9 cellular contexts compared by ENCODE assay signal in genomic region chr11:5473921-5474320, GRCh38. TPM values are rescaled to one million over a fixed set of nuclear protein-coding genes. Genes with fewer than 3 reads are reported as not detected.
"Had no signal": no experiment of that assay in that cellular context is flagged by ENCODE, and none has a peak within 500 bp of the region (broad histone marks: within the 10 kb centered on the region; RNA-seq: fewer than 3 reads in every experiment).

No MANE protein-coding gene starts in this region.

- H3K4me3 ChIP-seq: GM23248 had no signal

- H3K4me2 ChIP-seq: KMS-11 had no signal

- H3K27ac ChIP-seq: GM23248, KMS-11 had no signal

- DNase-seq: GM23248, GOT3, H9, HCEC 1CT, KBM-7 had no signal

- H3K9ac ChIP-seq: GM23248, KMS-11 had no signal

- H2AFZ ChIP-seq: GM23248 had no signal

- FAIRE-seq: HTR-8/SVneo had no signal

RNA-seq across cellular contexts. Expression of gene OR52D1, which starts 14.6 kb away (rescaled TPM):
- total RNA-seq: GM23248, H4, H9, HT-29 had no signal
- polyA plus RNA-seq: GM23248 had no signal

RNA-seq across cellular contexts. Expression of gene OR51I2, which starts 24.8 kb away (rescaled TPM):
- total RNA-seq: GM23248, H4, H9, HT-29 had no signal
- polyA plus RNA-seq: GM23248 had no signal

RNA-seq across cellular contexts. Expression of gene OR51I1, which starts 32.6 kb away (rescaled TPM):
- total RNA-seq: GM23248, H9, HT-29 had no signal
- polyA plus RNA-seq: GM23248 had no signal

RNA-seq across cellular contexts. Expression of gene UBQLN3, which starts 35.8 kb away (rescaled TPM):
- total RNA-seq: GM23248, H4, H9, HT-29 had no signal
- polyA plus RNA-seq: GM23248 had no signal

RNA-seq across cellular contexts. Expression of gene UBQLNL, which starts 42.6 kb away (rescaled TPM):
- total RNA-seq: H4, H9, HT-29 had no signal
